ENCODE assay signal across 8 cellular contexts in genomic region chr12:47949441-47950341, GRCh38.
A peak's percentile ranks its signal among the peaks of the same experiment; 100 is the strongest.
DNase-seq lines count a peak whose midpoint lies in the region; ATAC-seq, FAIRE-seq and TF ChIP-seq lines count a peak whose summit lies in the region.

No MANE protein-coding gene starts in this region.

- peak; percentile 94 for TF ChIP-seq CTCF in brain microvascular endothelial cell (IDR thresholded peaks at IDR 0.05; ENCODE audit: low read depth, low read length, missing control alignments)

- FAIRE-seq in GM19239 (lab: Jason Lieb, UNC), result peak; percentile 57

- H3K36me3 ChIP-seq in brain microvascular endothelial cell (replicated peaks) (no peaks in the 10 kb centered on the region), iPS DF 6.9 (ENCODE audit: control insufficient read depth, insufficient read depth, low read length) (no peaks in the 10 kb centered on the region)

- H3K27ac ChIP-seq in brain microvascular endothelial cell, result no peak overlapping the region
- no peak overlapping the region for H3K27ac ChIP-seq in iPS DF 6.9 (ENCODE audit: low read length)

- no peaks in the 10 kb centered on the region for H3K4me1 ChIP-seq in iPS DF 6.9 (ENCODE audit: control insufficient read depth, insufficient read depth, low read length)

- H3K9me3 ChIP-seq in iPS DF 6.9 (ENCODE audit: control insufficient read depth, insufficient read depth, low read length), result no peaks in the 10 kb centered on the region

- DNase-seq in AML-193 (lab: John Stamatoyannopoulos, UW), result peak; percentile 28 to 48
- DNase-seq in GM19239 (ENCODE audit: insufficient read length, low spot score), result peak; percentile 59
- peak; percentile 39 for DNase-seq in NCI-H1694 (lab: John Stamatoyannopoulos, UW)
- DNase-seq in T-helper 2 cell, result peak in 4 of 5 experiments; percentile 15 to 46 (median 29)
- DNase-seq in brain microvascular endothelial cell, result peak; percentile 61
- DNase-seq in iPS DF 6.9 (ENCODE audit: low read depth, low spot score), result peak; percentile 64
- peak; percentile 50 for DNase-seq in smooth muscle cell of the brain vasculature (ENCODE audit: low read depth, low spot score)

- in situ Hi-C loops in brain microvascular endothelial cell (cut with HindIII; ENCODE audit: low pct_ligation_motif_present, low sequenced_read_pairs), result no loop called here

- H3K4me3 ChIP-seq in brain microvascular endothelial cell (ENCODE audit: low read depth, low read length) (no peak overlapping the region), iPS DF 6.9 (ENCODE audit: low read length) (no peak overlapping the region)

- H3K27me3 ChIP-seq in brain microvascular endothelial cell (replicated peaks) (no peaks in the 10 kb centered on the region), iPS DF 6.9 (ENCODE audit: control insufficient read depth, insufficient read depth, low read length) (no peaks in the 10 kb centered on the region)

- no peak for ATAC-seq in GM21529 (IDR thresholded peaks at IDR 0.05; ENCODE audit: unreplicated experiment)

- WGBS in iPS DF 6.9 (ENCODE audit: insufficient coverage, insufficient read length), result no CpG with 5 or more reads among the region's 32 CpGs
